In the genomic region with DNA sequence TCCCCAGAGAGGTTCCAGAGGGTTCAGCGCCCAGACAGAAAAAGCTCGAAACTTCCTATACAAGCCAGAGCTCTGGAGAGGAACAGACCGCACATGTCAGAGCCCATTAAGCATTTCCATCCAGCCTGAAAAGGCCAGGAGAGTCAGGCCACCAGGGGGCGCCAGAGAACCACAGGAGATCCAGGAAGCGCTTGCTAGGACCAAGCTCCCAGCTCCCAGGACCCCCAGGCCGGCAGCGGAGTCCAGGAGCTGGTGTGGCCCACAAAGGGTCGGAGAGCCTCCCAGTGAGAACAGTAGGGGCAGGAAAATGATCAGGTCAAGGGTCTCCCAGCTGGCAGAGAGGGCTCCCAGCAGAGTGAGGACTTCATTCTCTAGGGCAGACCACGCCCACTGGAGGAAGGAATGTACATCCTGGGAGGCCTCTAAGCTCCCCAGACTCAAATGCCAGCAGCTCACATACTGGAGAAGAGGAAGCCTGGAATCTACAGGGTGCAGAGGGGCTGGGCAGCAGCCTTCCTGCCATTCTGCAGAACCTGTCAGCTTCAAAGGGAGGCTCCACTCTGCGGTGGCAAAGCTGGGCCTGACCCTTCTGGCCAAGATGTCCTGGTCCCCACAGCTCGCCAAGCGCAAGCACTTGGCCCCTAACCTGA, we compare ENCODE assay signal across 1 cellular context.
TF ChIP-seq lines count a peak whose summit lies in the region.

No MANE protein-coding gene starts in this region.

TF ChIP-seq in HepG2, 621 proteins besides CTCF, POLR2A, EP300 and RAD21 (continued from another document and continues in another):
- TF ChIP-seq, protein P1, sequence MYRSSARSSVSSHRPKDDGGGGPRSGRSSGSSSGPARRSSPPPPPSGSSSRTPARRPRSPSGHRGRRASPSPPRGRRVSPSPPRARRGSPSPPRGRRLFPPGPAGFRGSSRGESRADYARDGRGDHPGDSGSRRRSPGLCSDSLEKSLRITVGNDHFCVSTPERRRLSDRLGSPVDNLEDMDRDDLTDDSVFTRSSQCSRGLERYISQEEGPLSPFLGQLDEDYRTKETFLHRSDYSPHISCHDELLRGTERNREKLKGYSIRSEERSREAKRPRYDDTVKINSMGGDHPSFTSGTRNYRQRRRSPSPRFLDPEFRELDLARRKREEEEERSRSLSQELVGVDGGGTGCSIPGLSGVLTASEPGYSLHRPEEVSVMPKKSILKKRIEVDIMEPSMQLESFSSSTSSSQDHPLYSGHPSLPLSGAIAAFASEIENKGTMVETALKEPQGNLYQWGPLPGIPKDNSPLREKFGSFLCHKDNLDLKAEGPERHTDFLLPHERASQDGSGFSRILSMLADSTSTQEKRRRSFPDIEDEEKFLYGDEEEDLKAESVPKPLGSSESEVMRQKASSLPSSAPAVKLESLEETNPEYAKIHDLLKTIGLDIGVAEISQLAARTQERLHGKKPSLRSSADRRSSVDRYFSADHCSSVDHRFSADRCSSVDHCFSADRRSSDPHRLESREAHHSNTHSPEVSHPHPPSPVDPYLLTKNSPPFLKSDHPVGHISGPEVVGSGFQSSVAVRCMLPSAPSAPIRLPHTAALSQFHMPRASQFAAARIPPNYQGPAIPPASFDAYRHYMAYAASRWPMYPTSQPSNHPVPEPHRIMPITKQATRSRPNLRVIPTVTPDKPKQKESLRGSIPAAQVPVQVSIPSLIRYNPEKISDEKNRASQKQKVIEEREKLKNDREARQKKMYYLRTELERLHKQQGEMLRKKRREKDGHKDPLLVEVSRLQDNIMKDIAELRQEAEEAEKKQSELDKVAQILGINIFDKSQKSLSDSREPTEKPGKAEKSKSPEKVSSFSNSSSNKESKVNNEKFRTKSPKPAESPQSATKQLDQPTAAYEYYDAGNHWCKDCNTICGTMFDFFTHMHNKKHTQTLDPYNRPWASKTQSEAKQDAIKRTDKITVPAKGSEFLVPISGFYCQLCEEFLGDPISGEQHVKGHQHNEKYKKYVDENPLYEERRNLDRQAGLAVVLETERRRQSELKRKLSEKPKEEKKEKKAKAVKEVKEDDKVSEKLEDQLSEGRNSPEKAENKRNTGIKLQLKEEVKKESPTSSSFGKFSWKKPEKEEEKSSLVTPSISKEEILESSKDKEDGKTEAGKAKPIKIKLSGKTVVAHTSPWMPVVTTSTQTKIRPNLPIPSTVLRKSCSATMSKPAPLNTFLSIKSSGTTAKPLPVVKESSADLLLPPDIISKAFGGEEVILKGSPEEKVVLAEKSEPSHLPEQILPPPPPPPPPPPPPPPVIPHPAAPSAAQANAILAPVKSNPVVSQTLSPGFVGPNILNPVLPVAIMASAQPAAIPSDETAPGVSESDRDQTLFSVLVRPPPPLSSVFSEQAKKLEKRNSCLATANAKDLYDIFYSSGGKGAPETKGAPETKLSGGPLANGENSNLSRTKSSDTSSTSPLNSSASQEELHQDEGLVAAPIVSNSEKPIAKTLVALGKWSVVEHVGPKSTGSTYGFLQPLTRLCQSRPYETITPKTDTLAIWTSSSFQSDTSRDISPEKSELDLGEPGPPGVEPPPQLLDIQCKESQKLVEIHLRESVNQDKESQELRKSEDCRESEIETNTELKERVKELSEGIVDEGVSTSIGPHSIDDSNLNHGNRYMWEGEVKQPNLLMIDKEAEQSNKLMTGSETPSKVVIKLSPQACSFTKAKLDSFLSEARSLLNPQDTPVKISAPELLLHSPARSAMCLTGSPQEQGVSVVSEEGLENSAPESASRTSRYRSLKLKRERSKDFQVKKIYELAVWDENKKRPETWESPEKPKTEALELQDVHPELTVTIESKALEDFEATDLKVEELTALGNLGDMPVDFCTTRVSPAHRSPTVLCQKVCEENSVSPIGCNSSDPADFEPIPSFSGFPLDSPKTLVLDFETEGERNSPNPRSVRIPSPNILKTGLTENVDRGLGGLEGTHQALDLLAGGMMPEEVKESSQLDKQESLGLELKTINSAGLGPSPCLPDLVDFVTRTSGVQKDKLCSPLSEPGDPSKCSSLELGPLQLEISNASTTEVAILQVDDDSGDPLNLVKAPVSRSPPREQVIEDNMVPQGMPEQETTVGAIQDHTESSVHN (CRISPR knock-in tag; IDR thresholded peaks at IDR 0.05) = no peak
- no peak for TF ChIP-seq SCMH1 (CRISPR knock-in tag; IDR thresholded peaks at IDR 0.05; ENCODE audit: borderline replicate concordance)
- TF ChIP-seq CCDC6 (CRISPR knock-in tag; IDR thresholded peaks at IDR 0.05) = no peak
- 0 out of 2 replicates have a peak, but pooled peaks have one; percentile 19 for TF ChIP-seq HNF4G (IDR thresholded peaks at IDR 0.05; ENCODE audit: borderline replicate concordance, low read depth, low read length)
- TF ChIP-seq HNF4G (CRISPR knock-in tag; IDR thresholded peaks at IDR 0.05; ENCODE audit: borderline replicate concordance, low read depth) = no peak
- TF ChIP-seq HOXA7 (CRISPR knock-in tag; IDR thresholded peaks at IDR 0.05) = no peak
- TF ChIP-seq FOXC1 (CRISPR knock-in tag; IDR thresholded peaks at IDR 0.05; ENCODE audit: borderline replicate concordance) = no peak
- TF ChIP-seq, protein P2, sequence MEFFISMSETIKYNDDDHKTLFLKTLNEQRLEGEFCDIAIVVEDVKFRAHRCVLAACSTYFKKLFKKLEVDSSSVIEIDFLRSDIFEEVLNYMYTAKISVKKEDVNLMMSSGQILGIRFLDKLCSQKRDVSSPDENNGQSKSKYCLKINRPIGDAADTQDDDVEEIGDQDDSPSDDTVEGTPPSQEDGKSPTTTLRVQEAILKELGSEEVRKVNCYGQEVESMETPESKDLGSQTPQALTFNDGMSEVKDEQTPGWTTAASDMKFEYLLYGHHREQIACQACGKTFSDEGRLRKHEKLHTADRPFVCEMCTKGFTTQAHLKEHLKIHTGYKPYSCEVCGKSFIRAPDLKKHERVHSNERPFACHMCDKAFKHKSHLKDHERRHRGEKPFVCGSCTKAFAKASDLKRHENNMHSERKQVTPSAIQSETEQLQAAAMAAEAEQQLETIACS (CRISPR knock-in tag; IDR thresholded peaks at IDR 0.05) = 0 out of 2 replicates have a peak, but pooled peaks have one; percentile 6
- no peak for TF ChIP-seq DNMT3B (CRISPR knock-in tag; conservative IDR thresholded peaks at IDR 0.05)
- no peak for TF ChIP-seq SALL2 (CRISPR knock-in tag; IDR thresholded peaks at IDR 0.05)
- no peak for TF ChIP-seq MAFG (CRISPR knock-in tag; IDR thresholded peaks at IDR 0.05)
- TF ChIP-seq KDM3A (CRISPR knock-in tag; IDR thresholded peaks at IDR 0.05; ENCODE audit: low read depth) = peak; percentile 64; the same call in 1 of the 2 replicates
- TF ChIP-seq ZBTB25 (CRISPR knock-in tag; IDR thresholded peaks at IDR 0.05) = 0 out of 2 replicates have a peak, but pooled peaks have one; percentile 32
- TF ChIP-seq, protein P3, sequence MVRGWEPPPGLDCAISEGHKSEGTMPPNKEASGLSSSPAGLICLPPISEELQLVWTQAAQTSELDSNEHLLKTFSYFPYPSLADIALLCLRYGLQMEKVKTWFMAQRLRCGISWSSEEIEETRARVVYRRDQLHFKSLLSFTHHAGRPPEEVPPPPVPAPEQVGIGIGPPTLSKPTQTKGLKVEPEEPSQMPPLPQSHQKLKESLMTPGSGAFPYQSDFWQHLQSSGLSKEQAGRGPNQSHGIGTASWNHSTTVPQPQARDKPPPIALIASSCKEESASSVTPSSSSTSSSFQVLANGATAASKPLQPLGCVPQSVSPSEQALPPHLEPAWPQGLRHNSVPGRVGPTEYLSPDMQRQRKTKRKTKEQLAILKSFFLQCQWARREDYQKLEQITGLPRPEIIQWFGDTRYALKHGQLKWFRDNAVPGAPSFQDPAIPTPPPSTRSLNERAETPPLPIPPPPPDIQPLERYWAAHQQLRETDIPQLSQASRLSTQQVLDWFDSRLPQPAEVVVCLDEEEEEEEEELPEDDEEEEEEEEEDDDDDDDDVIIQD (CRISPR knock-in tag; IDR thresholded peaks at IDR 0.05; ENCODE audit: low read depth) = peak; percentile 16; the same call in 1 of the 2 replicates
- no peak for TF ChIP-seq NFKBIZ (CRISPR knock-in tag; IDR thresholded peaks at IDR 0.05)
- TF ChIP-seq ZNF768 (CRISPR knock-in tag; IDR thresholded peaks at IDR 0.05) = 0 out of 2 replicates have a peak, but pooled peaks have one; percentile 14
- TF ChIP-seq ZFP90 (CRISPR knock-in tag; IDR thresholded peaks at IDR 0.05; ENCODE audit: borderline replicate concordance) = 0 out of 2 replicates have a peak, but pooled peaks have one; percentile 24
- no peak for TF ChIP-seq FOXM1 (CRISPR knock-in tag; IDR thresholded peaks at IDR 0.05)
- TF ChIP-seq PREB (CRISPR knock-in tag; IDR thresholded peaks at IDR 0.05) = no peak
- no peak for TF ChIP-seq ZNF782 (CRISPR knock-in tag; IDR thresholded peaks at IDR 0.05; ENCODE audit: borderline replicate concordance)
- TF ChIP-seq ZNF121 (CRISPR knock-in tag; IDR thresholded peaks at IDR 0.05) = no peak
- peak; percentile 82 for TF ChIP-seq ZNF501 (CRISPR knock-in tag; IDR thresholded peaks at IDR 0.05)
- no peak for TF ChIP-seq FOXO1 (CRISPR knock-in tag; IDR thresholded peaks at IDR 0.05)
- TF ChIP-seq, protein P4, sequence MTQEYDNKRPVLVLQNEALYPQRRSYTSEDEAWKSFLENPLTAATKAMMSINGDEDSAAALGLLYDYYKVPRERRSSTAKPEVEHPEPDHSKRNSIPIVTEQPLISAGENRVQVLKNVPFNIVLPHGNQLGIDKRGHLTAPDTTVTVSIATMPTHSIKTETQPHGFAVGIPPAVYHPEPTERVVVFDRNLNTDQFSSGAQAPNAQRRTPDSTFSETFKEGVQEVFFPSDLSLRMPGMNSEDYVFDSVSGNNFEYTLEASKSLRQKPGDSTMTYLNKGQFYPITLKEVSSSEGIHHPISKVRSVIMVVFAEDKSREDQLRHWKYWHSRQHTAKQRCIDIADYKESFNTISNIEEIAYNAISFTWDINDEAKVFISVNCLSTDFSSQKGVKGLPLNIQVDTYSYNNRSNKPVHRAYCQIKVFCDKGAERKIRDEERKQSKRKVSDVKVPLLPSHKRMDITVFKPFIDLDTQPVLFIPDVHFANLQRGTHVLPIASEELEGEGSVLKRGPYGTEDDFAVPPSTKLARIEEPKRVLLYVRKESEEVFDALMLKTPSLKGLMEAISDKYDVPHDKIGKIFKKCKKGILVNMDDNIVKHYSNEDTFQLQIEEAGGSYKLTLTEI (CRISPR knock-in tag; conservative IDR thresholded peaks at IDR 0.05) = no peak
- TF ChIP-seq ERF (CRISPR knock-in tag; IDR thresholded peaks at IDR 0.05) = peak; percentile 57; the same call in 1 of the 2 replicates
- TF ChIP-seq, protein P5, sequence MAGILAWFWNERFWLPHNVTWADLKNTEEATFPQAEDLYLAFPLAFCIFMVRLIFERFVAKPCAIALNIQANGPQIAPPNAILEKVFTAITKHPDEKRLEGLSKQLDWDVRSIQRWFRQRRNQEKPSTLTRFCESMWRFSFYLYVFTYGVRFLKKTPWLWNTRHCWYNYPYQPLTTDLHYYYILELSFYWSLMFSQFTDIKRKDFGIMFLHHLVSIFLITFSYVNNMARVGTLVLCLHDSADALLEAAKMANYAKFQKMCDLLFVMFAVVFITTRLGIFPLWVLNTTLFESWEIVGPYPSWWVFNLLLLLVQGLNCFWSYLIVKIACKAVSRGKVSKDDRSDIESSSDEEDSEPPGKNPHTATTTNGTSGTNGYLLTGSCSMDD (CRISPR knock-in tag; IDR thresholded peaks at IDR 0.05) = no peak
- peak; percentile 48; the same call in 1 of the 2 replicates for TF ChIP-seq TBX2 (CRISPR knock-in tag; IDR thresholded peaks at IDR 0.05; ENCODE audit: borderline replicate concordance)
- TF ChIP-seq CBX2 (IDR thresholded peaks at IDR 0.05; ENCODE audit: low read depth, low read length) = no peak
- no peak for TF ChIP-seq CBX2 (CRISPR knock-in tag; IDR thresholded peaks at IDR 0.05; ENCODE audit: low read depth)
- TF ChIP-seq ZNF12 (CRISPR knock-in tag; IDR thresholded peaks at IDR 0.05) = no peak
- TF ChIP-seq EEA1 (CRISPR knock-in tag; IDR thresholded peaks at IDR 0.05; ENCODE audit: borderline replicate concordance) = no peak
- TF ChIP-seq POLR2AphosphoS5 (IDR thresholded peaks at IDR 0.05; ENCODE audit: low read depth, low read length) = 0 out of 2 replicates have a peak, but pooled peaks have one; percentile 23
- TF ChIP-seq TRIM24 (CRISPR knock-in tag; IDR thresholded peaks at IDR 0.05) = no peak
- TF ChIP-seq ZSCAN22 (CRISPR knock-in tag; IDR thresholded peaks at IDR 0.05) = no peak
- TF ChIP-seq PHB2 (IDR thresholded peaks at IDR 0.05; ENCODE audit: partially characterized antibody) = no peak
- TF ChIP-seq MIER3 (CRISPR knock-in tag; IDR thresholded peaks at IDR 0.05; ENCODE audit: borderline replicate concordance) = peak; percentile 47; the same call in 1 of the 2 replicates
- no peak for TF ChIP-seq AKAP8 (CRISPR knock-in tag; IDR thresholded peaks at IDR 0.05)
- TF ChIP-seq, protein P6, sequence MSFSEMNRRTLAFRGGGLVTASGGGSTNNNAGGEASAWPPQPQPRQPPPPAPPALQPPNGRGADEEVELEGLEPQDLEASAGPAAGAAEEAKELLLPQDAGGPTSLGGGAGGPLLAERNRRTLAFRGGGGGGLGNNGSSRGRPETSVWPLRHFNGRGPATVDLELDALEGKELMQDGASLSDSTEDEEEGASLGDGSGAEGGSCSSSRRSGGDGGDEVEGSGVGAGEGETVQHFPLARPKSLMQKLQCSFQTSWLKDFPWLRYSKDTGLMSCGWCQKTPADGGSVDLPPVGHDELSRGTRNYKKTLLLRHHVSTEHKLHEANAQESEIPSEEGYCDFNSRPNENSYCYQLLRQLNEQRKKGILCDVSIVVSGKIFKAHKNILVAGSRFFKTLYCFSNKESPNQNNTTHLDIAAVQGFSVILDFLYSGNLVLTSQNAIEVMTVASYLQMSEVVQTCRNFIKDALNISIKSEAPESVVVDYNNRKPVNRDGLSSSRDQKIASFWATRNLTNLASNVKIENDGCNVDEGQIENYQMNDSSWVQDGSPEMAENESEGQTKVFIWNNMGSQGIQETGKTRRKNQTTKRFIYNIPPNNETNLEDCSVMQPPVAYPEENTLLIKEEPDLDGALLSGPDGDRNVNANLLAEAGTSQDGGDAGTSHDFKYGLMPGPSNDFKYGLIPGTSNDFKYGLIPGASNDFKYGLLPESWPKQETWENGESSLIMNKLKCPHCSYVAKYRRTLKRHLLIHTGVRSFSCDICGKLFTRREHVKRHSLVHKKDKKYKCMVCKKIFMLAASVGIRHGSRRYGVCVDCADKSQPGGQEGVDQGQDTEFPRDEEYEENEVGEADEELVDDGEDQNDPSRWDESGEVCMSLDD (CRISPR knock-in tag; IDR thresholded peaks at IDR 0.05; ENCODE audit: borderline replicate concordance) = no peak
- no peak for TF ChIP-seq CHCHD3 (CRISPR knock-in tag; IDR thresholded peaks at IDR 0.05)
- peak; percentile 60 for TF ChIP-seq SAP130 (CRISPR knock-in tag; IDR thresholded peaks at IDR 0.05; ENCODE audit: low read depth)
- TF ChIP-seq ZNF747 (CRISPR knock-in tag; IDR thresholded peaks at IDR 0.05; ENCODE audit: borderline replicate concordance) = 0 out of 2 replicates have a peak, but pooled peaks have one; percentile 31
- TF ChIP-seq ZNF383 (CRISPR knock-in tag; IDR thresholded peaks at IDR 0.05; ENCODE audit: borderline replicate concordance) = no peak
